2 cellular contexts compared by ENCODE assay signal in the genomic region with DNA sequence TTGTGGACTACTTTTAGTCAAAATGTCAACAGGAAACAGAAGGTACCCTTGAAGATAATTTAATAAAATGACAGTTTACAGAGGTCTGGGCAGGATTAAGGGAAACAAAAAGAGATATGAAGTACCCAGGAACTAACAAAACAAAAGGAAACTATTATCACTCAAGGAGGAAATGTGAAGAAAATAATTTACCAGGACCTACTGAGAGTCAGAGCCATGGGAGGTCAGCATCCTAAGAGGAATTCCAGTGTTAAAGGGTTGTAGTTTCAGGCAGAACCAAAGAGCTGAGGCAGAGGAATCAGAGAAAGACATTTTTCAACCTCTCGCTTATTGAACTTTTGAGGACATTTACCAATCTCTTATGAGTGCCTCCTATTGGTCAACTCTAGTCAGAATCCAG.
TF ChIP-seq lines count a peak whose summit lies in the region.

No MANE protein-coding gene starts in this region.

TF ChIP-seq in HepG2, 621 proteins besides CTCF, POLR2A, EP300 and RAD21 (continues in another document):
- TF ChIP-seq FOXO1 (CRISPR knock-in tag; IDR thresholded peaks at IDR 0.05): no peak
- TF ChIP-seq, protein P1, sequence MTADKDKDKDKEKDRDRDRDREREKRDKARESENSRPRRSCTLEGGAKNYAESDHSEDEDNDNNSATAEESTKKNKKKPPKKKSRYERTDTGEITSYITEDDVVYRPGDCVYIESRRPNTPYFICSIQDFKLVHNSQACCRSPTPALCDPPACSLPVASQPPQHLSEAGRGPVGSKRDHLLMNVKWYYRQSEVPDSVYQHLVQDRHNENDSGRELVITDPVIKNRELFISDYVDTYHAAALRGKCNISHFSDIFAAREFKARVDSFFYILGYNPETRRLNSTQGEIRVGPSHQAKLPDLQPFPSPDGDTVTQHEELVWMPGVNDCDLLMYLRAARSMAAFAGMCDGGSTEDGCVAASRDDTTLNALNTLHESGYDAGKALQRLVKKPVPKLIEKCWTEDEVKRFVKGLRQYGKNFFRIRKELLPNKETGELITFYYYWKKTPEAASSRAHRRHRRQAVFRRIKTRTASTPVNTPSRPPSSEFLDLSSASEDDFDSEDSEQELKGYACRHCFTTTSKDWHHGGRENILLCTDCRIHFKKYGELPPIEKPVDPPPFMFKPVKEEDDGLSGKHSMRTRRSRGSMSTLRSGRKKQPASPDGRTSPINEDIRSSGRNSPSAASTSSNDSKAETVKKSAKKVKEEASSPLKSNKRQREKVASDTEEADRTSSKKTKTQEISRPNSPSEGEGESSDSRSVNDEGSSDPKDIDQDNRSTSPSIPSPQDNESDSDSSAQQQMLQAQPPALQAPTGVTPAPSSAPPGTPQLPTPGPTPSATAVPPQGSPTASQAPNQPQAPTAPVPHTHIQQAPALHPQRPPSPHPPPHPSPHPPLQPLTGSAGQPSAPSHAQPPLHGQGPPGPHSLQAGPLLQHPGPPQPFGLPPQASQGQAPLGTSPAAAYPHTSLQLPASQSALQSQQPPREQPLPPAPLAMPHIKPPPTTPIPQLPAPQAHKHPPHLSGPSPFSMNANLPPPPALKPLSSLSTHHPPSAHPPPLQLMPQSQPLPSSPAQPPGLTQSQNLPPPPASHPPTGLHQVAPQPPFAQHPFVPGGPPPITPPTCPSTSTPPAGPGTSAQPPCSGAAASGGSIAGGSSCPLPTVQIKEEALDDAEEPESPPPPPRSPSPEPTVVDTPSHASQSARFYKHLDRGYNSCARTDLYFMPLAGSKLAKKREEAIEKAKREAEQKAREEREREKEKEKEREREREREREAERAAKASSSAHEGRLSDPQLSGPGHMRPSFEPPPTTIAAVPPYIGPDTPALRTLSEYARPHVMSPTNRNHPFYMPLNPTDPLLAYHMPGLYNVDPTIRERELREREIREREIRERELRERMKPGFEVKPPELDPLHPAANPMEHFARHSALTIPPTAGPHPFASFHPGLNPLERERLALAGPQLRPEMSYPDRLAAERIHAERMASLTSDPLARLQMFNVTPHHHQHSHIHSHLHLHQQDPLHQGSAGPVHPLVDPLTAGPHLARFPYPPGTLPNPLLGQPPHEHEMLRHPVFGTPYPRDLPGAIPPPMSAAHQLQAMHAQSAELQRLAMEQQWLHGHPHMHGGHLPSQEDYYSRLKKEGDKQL (CRISPR knock-in tag; IDR thresholded peaks at IDR 0.05; ENCODE audit: low read depth): no peak
- TF ChIP-seq, protein P2, sequence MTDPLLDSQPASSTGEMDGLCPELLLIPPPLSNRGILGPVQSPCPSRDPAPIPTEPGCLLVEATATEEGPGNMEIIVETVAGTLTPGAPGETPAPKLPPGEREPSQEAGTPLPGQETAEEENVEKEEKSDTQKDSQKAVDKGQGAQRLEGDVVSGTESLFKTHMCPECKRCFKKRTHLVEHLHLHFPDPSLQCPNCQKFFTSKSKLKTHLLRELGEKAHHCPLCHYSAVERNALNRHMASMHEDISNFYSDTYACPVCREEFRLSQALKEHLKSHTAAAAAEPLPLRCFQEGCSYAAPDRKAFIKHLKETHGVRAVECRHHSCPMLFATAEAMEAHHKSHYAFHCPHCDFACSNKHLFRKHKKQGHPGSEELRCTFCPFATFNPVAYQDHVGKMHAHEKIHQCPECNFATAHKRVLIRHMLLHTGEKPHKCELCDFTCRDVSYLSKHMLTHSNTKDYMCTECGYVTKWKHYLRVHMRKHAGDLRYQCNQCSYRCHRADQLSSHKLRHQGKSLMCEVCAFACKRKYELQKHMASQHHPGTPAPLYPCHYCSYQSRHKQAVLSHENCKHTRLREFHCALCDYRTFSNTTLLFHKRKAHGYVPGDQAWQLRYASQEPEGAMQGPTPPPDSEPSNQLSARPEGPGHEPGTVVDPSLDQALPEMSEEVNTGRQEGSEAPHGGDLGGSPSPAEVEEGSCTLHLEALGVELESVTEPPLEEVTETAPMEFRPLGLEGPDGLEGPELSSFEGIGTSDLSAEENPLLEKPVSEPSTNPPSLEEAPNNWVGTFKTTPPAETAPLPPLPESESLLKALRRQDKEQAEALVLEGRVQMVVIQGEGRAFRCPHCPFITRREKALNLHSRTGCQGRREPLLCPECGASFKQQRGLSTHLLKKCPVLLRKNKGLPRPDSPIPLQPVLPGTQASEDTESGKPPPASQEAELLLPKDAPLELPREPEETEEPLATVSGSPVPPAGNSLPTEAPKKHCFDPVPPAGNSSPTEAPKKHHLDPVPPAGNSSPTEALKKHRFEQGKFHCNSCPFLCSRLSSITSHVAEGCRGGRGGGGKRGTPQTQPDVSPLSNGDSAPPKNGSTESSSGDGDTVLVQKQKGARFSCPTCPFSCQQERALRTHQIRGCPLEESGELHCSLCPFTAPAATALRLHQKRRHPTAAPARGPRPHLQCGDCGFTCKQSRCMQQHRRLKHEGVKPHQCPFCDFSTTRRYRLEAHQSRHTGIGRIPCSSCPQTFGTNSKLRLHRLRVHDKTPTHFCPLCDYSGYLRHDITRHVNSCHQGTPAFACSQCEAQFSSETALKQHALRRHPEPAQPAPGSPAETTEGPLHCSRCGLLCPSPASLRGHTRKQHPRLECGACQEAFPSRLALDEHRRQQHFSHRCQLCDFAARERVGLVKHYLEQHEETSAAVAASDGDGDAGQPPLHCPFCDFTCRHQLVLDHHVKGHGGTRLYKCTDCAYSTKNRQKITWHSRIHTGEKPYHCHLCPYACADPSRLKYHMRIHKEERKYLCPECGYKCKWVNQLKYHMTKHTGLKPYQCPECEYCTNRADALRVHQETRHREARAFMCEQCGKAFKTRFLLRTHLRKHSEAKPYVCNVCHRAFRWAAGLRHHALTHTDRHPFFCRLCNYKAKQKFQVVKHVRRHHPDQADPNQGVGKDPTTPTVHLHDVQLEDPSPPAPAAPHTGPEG (CRISPR knock-in tag; IDR thresholded peaks at IDR 0.05): no peak

TF ChIP-seq in H1, 55 proteins besides CTCF, POLR2A, EP300 and RAD21:
- TF ChIP-seq SIRT6 (IDR thresholded peaks at IDR 0.05; ENCODE audit: low read length) (no peak), CEBPB (IDR thresholded peaks at IDR 0.05; ENCODE audit: low read depth, low read length) (no peak), SIN3A (conservative IDR thresholded peaks at IDR 0.05 in 1 of 2, IDR thresholded peaks at IDR 0.05 in 1 of 2; ENCODE audit: low read depth in 1 of 2, low read length in 2 of 2) (no peak), POU5F1 (IDR thresholded peaks at IDR 0.05; ENCODE audit: low read depth, low read length) (no peak), CTBP2 (IDR thresholded peaks at IDR 0.05; ENCODE audit: borderline replicate concordance, insufficient read depth, insufficient read length, low read length) (no peak), TBP (IDR thresholded peaks at IDR 0.05; ENCODE audit: low read depth, low read length) (no peak), RFX5 (IDR thresholded peaks at IDR 0.05; ENCODE audit: borderline replicate concordance, low read depth, low read length) (no peak), SUZ12 (IDR thresholded peaks at IDR 0.05; ENCODE audit: low read length) (no peak), PHF8 (conservative IDR thresholded peaks at IDR 0.05; ENCODE audit: low read depth, low read length) (no peak), CBX5 (IDR thresholded peaks at IDR 0.05; ENCODE audit: low read depth, low read length) (no peak), SP2 (IDR thresholded peaks at IDR 0.05; ENCODE audit: low read length) (no peak), SRF (IDR thresholded peaks at IDR 0.05; ENCODE audit: low read depth, low read length) (no peak)
- TF ChIP-seq, protein P3, sequence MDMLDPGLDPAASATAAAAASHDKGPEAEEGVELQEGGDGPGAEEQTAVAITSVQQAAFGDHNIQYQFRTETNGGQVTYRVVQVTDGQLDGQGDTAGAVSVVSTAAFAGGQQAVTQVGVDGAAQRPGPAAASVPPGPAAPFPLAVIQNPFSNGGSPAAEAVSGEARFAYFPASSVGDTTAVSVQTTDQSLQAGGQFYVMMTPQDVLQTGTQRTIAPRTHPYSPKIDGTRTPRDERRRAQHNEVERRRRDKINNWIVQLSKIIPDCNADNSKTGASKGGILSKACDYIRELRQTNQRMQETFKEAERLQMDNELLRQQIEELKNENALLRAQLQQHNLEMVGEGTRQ (IDR thresholded peaks at IDR 0.05; ENCODE audit: low read length): no peak
- TF ChIP-seq, protein P4, sequence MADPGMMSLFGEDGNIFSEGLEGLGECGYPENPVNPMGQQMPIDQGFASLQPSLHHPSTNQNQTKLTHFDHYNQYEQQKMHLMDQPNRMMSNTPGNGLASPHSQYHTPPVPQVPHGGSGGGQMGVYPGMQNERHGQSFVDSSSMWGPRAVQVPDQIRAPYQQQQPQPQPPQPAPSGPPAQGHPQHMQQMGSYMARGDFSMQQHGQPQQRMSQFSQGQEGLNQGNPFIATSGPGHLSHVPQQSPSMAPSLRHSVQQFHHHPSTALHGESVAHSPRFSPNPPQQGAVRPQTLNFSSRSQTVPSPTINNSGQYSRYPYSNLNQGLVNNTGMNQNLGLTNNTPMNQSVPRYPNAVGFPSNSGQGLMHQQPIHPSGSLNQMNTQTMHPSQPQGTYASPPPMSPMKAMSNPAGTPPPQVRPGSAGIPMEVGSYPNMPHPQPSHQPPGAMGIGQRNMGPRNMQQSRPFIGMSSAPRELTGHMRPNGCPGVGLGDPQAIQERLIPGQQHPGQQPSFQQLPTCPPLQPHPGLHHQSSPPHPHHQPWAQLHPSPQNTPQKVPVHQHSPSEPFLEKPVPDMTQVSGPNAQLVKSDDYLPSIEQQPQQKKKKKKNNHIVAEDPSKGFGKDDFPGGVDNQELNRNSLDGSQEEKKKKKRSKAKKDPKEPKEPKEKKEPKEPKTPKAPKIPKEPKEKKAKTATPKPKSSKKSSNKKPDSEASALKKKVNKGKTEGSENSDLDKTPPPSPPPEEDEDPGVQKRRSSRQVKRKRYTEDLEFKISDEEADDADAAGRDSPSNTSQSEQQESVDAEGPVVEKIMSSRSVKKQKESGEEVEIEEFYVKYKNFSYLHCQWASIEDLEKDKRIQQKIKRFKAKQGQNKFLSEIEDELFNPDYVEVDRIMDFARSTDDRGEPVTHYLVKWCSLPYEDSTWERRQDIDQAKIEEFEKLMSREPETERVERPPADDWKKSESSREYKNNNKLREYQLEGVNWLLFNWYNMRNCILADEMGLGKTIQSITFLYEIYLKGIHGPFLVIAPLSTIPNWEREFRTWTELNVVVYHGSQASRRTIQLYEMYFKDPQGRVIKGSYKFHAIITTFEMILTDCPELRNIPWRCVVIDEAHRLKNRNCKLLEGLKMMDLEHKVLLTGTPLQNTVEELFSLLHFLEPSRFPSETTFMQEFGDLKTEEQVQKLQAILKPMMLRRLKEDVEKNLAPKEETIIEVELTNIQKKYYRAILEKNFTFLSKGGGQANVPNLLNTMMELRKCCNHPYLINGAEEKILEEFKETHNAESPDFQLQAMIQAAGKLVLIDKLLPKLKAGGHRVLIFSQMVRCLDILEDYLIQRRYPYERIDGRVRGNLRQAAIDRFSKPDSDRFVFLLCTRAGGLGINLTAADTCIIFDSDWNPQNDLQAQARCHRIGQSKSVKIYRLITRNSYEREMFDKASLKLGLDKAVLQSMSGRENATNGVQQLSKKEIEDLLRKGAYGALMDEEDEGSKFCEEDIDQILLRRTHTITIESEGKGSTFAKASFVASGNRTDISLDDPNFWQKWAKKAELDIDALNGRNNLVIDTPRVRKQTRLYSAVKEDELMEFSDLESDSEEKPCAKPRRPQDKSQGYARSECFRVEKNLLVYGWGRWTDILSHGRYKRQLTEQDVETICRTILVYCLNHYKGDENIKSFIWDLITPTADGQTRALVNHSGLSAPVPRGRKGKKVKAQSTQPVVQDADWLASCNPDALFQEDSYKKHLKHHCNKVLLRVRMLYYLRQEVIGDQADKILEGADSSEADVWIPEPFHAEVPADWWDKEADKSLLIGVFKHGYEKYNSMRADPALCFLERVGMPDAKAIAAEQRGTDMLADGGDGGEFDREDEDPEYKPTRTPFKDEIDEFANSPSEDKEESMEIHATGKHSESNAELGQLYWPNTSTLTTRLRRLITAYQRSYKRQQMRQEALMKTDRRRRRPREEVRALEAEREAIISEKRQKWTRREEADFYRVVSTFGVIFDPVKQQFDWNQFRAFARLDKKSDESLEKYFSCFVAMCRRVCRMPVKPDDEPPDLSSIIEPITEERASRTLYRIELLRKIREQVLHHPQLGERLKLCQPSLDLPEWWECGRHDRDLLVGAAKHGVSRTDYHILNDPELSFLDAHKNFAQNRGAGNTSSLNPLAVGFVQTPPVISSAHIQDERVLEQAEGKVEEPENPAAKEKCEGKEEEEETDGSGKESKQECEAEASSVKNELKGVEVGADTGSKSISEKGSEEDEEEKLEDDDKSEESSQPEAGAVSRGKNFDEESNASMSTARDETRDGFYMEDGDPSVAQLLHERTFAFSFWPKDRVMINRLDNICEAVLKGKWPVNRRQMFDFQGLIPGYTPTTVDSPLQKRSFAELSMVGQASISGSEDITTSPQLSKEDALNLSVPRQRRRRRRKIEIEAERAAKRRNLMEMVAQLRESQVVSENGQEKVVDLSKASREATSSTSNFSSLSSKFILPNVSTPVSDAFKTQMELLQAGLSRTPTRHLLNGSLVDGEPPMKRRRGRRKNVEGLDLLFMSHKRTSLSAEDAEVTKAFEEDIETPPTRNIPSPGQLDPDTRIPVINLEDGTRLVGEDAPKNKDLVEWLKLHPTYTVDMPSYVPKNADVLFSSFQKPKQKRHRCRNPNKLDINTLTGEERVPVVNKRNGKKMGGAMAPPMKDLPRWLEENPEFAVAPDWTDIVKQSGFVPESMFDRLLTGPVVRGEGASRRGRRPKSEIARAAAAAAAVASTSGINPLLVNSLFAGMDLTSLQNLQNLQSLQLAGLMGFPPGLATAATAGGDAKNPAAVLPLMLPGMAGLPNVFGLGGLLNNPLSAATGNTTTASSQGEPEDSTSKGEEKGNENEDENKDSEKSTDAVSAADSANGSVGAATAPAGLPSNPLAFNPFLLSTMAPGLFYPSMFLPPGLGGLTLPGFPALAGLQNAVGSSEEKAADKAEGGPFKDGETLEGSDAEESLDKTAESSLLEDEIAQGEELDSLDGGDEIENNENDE (IDR thresholded peaks at IDR 0.05; ENCODE audit: insufficient replicate concordance, low read length): no peak
